Comparison of ENCODE assay signal across 14 cellular contexts in genomic region chr17:45732926-45733505, GRCh38. TPM values are rescaled to one million over a fixed set of nuclear protein-coding genes. Genes with fewer than 3 reads are reported as not detected.
DNase-seq lines count a peak whose midpoint lies in the region; ATAC-seq and TF ChIP-seq lines count a peak whose summit lies in the region.
"Had no signal": no experiment of that assay in that cellular context is flagged by ENCODE, and none has a peak within 500 bp of the region (broad histone marks: within the 10 kb centered on the region; RNA-seq: fewer than 3 reads in every experiment).

No MANE protein-coding gene starts in this region.

- peaks cover 6% of the 10 kb centered on the region for H3K27me3 ChIP-seq in lower lobe of right lung (ENCODE audit: low read depth)
- H3K27me3 ChIP-seq: BE2C had no signal

- no peak overlapping the region for H3K27ac Mint-ChIP-seq in activated T-cell treated with anti-CD3 and anti-CD28 coated beads, Interleukin-2, amount 50 U/mL, for 72 hours
- H3K27ac Mint-ChIP-seq: CD4-positive, alpha-beta memory T cell had no signal

- H3K4me1 Mint-ChIP-seq in activated T-cell treated with anti-CD3 and anti-CD28 coated beads, Interleukin-2, amount 50 U/mL, for 72 hours (ENCODE audit: low read depth) = no peaks in the 10 kb centered on the region
- H3K4me1 Mint-ChIP-seq: CD4-positive, alpha-beta memory T cell had no signal

- H3K4me1 ChIP-seq in lower lobe of right lung = no peaks in the 10 kb centered on the region
- H3K4me1 ChIP-seq: A549, BE2C had no signal

- H3K9me3 ChIP-seq in lower lobe of right lung = peaks cover 16% of the 10 kb centered on the region
- H3K9me3 ChIP-seq: BE2C had no signal

- peaks cover 3 to 8% of the 10 kb centered on the region in 2 donors for H3K9me3 Mint-ChIP-seq in activated T-cell treated with anti-CD3 and anti-CD28 coated beads, Interleukin-2, amount 50 U/mL, for 72 hours

- no peak for TF ChIP-seq CTCF in lower lobe of right lung (IDR thresholded peaks at IDR 0.05)

- DNase-seq in NCI-H226 (peak; percentile 38), ecto neural progenitor cell (ENCODE audit: low spot score) (peak; percentile 47), myocyte (ENCODE audit: low read depth) (peak; percentile 68), NCI-H2171 (lab: John Stamatoyannopoulos, UW) (no peak), lower lobe of right lung (no peak)
- no peak for DNase-seq in activated T-cell treated with anti-CD3 and anti-CD28 coated beads, Interleukin-2, amount 50 U/mL, for 72 hours
- DNase-seq: BE2C; CD4-positive, alpha-beta memory T cell; DND-41; GF-D8 had no signal

- H3K36me3 ChIP-seq in lower lobe of right lung = no peaks in the 10 kb centered on the region
- H3K36me3 ChIP-seq: BE2C had no signal

- no peak overlapping the region for H3K4me3 ChIP-seq in lower lobe of right lung
- H3K4me3 ChIP-seq: A549, GM23248 had no signal

- H3K36me3 Mint-ChIP-seq in activated T-cell treated with anti-CD3 and anti-CD28 coated beads, Interleukin-2, amount 50 U/mL, for 72 hours (ENCODE audit: insufficient read depth in 2 of 2) = no peaks in the 10 kb centered on the region

- intact Hi-C loops in lower lobe of right lung (cut with DNase I) = loop anchor here (10.0 kb wide), 1 partner anchor 58 kb away; no protein-coding TSS in a partner anchor

- no peak overlapping the region for H3K4me3 Mint-ChIP-seq in activated T-cell treated with anti-CD3 and anti-CD28 coated beads, Interleukin-2, amount 50 U/mL, for 72 hours
- H3K4me3 Mint-ChIP-seq: CD4-positive, alpha-beta memory T cell had no signal

- H3K27me3 Mint-ChIP-seq in activated T-cell treated with anti-CD3 and anti-CD28 coated beads, Interleukin-2, amount 50 U/mL, for 72 hours (ENCODE audit: low read depth) = peaks cover 54% of the 10 kb centered on the region

- no peak overlapping the region for H3K27ac ChIP-seq in lower lobe of right lung
- H3K27ac ChIP-seq: A549, C4-2B, GM23248 had no signal

- ATAC-seq in activated T-cell treated with anti-CD3 and anti-CD28 coated beads, Interleukin-2, amount 50 U/mL, for 72 hours (replicated peaks in 1 of 2) = no peak
- no peak for ATAC-seq in lower lobe of right lung
- ATAC-seq: A549 had no signal

RNA-seq across cellular contexts. Expression of gene CRHR1, which starts 51.1 kb away (rescaled TPM):
- total RNA-seq in myocyte (0.36 TPM in 1 of 2 replicates, not detected in the other), lower lobe of right lung (not detected)
- 0.24 TPM for polyA plus RNA-seq in myocyte (2012)
- not detected for total RNA-seq in activated T-cell treated with anti-CD3 and anti-CD28 coated beads, Interleukin-2, amount 50 U/mL, for 72 hours
- total RNA-seq: CD4-positive, alpha-beta memory T cell; GM23248 had no signal
- polyA plus RNA-seq: AG04450; CD4-positive, alpha-beta memory T cell; GM23248 had no signal

Comparison
In these comparisons a context has a peak if more than half of its experiments do, and no peak if none do; other contexts are left out.
1. DNase-seq: peak in NCI-H226 (single experiment), ecto neural progenitor cell (single experiment) and myocyte (single experiment); none in activated T-cell treated with anti-CD3 and anti-CD28 coated beads, Interleukin-2, amount 50 U/mL, for 72 hours (0 of 2), NCI-H2171 (single experiment) and lower lobe of right lung (single experiment).